In genomic region chr17:28951428-28951990, GRCh38 we compare ENCODE assay signal across 8 cellular contexts. TPM values are rescaled to one million over a fixed set of nuclear protein-coding genes. Genes with fewer than 3 reads are reported as not detected.
DNase-seq lines count a peak whose midpoint lies in the region; ATAC-seq and TF ChIP-seq lines count a peak whose summit lies in the region.

Gene PHF12 (minus strand): TSS chr17:28951518. CDS start chr17:28950960, 558 bp downstream.

- H3K4me3 ChIP-seq in GM12865 (ENCODE audit: low read depth, low read length) (peak within 1 kb of the TSS; percentile 94), cardiac muscle cell (peak within 1 kb of the TSS; percentile 90), parathyroid adenoma (ENCODE audit: low read depth, low read length) (peak within 1 kb of the TSS; percentile 88), tibial nerve (peak within 1 kb of the TSS; percentile 81 to 99 (median 88))

- TF ChIP-seq CTCF in GM12865 (IDR thresholded peaks at IDR 0.05; ENCODE audit: insufficient read depth, low read depth, low read length, missing control alignments) (no peak), cardiac muscle cell (IDR thresholded peaks at IDR 0.05; ENCODE audit: low read depth, low read length) (no peak), parathyroid adenoma (IDR thresholded peaks at IDR 0.05) (no peak), tibial nerve (IDR thresholded peaks at IDR 0.05) (peak in 1 of 5 experiments; percentile 24)

- H3K79me2 ChIP-seq in parathyroid adenoma, result peaks cover 20% of the 10 kb centered on the region

- H3K4me1 Mint-ChIP-seq in activated naive CD8-positive, alpha-beta T cell treated with anti-CD3 and anti-CD28 coated beads, Interleukin-2, amount 50 U/mL, for 24 hours, result peaks cover 23% of the 10 kb centered on the region

- H3K4me1 ChIP-seq in cardiac muscle cell (ENCODE audit: low read depth) (peaks cover 12% of the 10 kb centered on the region), parathyroid adenoma (peaks cover 25% of the 10 kb centered on the region), tibial nerve (peaks cover 0 to 35% (median 30%) of the 10 kb centered on the region in 4 donors)

- no peaks in the 10 kb centered on the region for H3K27me3 ChIP-seq in cardiac muscle cell
- H3K27me3 ChIP-seq in parathyroid adenoma (ENCODE audit: control insufficient read depth, insufficient read depth, low read length), result no peaks in the 10 kb centered on the region
- no peaks in the 10 kb centered on the region for H3K27me3 ChIP-seq in tibial nerve

- DNase-seq in GM12865 (ENCODE audit: low read depth) (peak; percentile 100), NCI-H1417 treated with DMSO at 0.1 percent for 48 hours (lab: John Stamatoyannopoulos, UW) (peak; percentile 100), SW480 (ENCODE audit: low spot score) (peak; percentile 100), cardiac muscle cell (ENCODE audit: low read depth in 1 of 2, low spot score in 1 of 2) (peak; percentile 100), tibial nerve (ENCODE audit: low spot score in 2 of 2) (peak; percentile 97 to 98)
- peak; percentile 100 for DNase-seq in activated naive CD8-positive, alpha-beta T cell treated with anti-CD3 and anti-CD28 coated beads, Interleukin-2, amount 50 U/mL, for 24 hours

- peak; percentile 58 for ATAC-seq in HG02763 (IDR thresholded peaks at IDR 0.05; ENCODE audit: unreplicated experiment)
- peak; percentile 68 for ATAC-seq in activated naive CD8-positive, alpha-beta T cell treated with anti-CD3 and anti-CD28 coated beads, Interleukin-2, amount 50 U/mL, for 24 hours

- peak within 1 kb of the TSS; percentile 70 for H3K9ac ChIP-seq in parathyroid adenoma

- no peak within 1 kb of the TSS for H3K4me3 Mint-ChIP-seq in activated naive CD8-positive, alpha-beta T cell treated with anti-CD3 and anti-CD28 coated beads, Interleukin-2, amount 50 U/mL, for 24 hours

- H2AFZ ChIP-seq in parathyroid adenoma, result peak within 1 kb of the TSS; percentile 96

- TF ChIP-seq POLR2A in tibial nerve (IDR thresholded peaks at IDR 0.05), result peak; percentile 75 to 82

- H3K27ac Mint-ChIP-seq in activated naive CD8-positive, alpha-beta T cell treated with anti-CD3 and anti-CD28 coated beads, Interleukin-2, amount 50 U/mL, for 24 hours, result peak within 1 kb of the TSS; percentile 93

- peak in 1 of 2 donors; percentile 94 for TF ChIP-seq EP300 in tibial nerve (IDR thresholded peaks at IDR 0.05)

- H3K36me3 ChIP-seq in cardiac muscle cell (no peaks in the 10 kb centered on the region), parathyroid adenoma (ENCODE audit: control insufficient read depth, insufficient read depth, low read length) (no peaks in the 10 kb centered on the region), tibial nerve (no peaks in the 10 kb centered on the region)

- no peaks in the 10 kb centered on the region for H3K27me3 Mint-ChIP-seq in activated naive CD8-positive, alpha-beta T cell treated with anti-CD3 and anti-CD28 coated beads, Interleukin-2, amount 50 U/mL, for 24 hours

- peaks cover 24% of the 10 kb centered on the region for H3K36me3 Mint-ChIP-seq in activated naive CD8-positive, alpha-beta T cell treated with anti-CD3 and anti-CD28 coated beads, Interleukin-2, amount 50 U/mL, for 24 hours (ENCODE audit: low read depth)

- peak within 1 kb of the TSS; percentile 97 for H3K4me2 ChIP-seq in parathyroid adenoma (ENCODE audit: low read length)

- H3K9me3 ChIP-seq in cardiac muscle cell (ENCODE audit: low read depth), result no peaks in the 10 kb centered on the region
- no peaks in the 10 kb centered on the region for H3K9me3 ChIP-seq in parathyroid adenoma (ENCODE audit: control insufficient read depth, low read length)
- H3K9me3 ChIP-seq in tibial nerve, result no peaks in the 10 kb centered on the region

- H3K27ac ChIP-seq in cardiac muscle cell (peak within 1 kb of the TSS; percentile 97), parathyroid adenoma (peak within 1 kb of the TSS; percentile 100), tibial nerve (peak within 1 kb of the TSS; percentile 95 to 97 (median 96))

- WGBS in tibial nerve, 2 donors, result 0 to 2% methylated on average over 13 to 51 of the region's 51 CpGs

- no peaks in the 10 kb centered on the region for H3K9me3 Mint-ChIP-seq in activated naive CD8-positive, alpha-beta T cell treated with anti-CD3 and anti-CD28 coated beads, Interleukin-2, amount 50 U/mL, for 24 hours

RNA-seq across cellular contexts. Expression of gene PHF12, which starts in this region (rescaled TPM):
- 45.6 and 46.1 TPM in 2 replicates for total RNA-seq in cardiac muscle cell
- polyA plus RNA-seq in cardiac muscle cell, result 11.6 and 17.9 TPM in 2 replicates
- total RNA-seq in tibial nerve, result 10 to 100 TPM; 45.7 to 95.1 (median 49.6) TPM

Comparison
In these comparisons a context has a peak if more than half of its experiments do, and no peak if none do; other contexts are left out.
1. Peak in every context shown above with its lines: DNase-seq, ATAC-seq, H3K4me3 ChIP-seq and H3K27ac ChIP-seq.